ENCODE assay signal across 9 cellular contexts in the genomic region with DNA sequence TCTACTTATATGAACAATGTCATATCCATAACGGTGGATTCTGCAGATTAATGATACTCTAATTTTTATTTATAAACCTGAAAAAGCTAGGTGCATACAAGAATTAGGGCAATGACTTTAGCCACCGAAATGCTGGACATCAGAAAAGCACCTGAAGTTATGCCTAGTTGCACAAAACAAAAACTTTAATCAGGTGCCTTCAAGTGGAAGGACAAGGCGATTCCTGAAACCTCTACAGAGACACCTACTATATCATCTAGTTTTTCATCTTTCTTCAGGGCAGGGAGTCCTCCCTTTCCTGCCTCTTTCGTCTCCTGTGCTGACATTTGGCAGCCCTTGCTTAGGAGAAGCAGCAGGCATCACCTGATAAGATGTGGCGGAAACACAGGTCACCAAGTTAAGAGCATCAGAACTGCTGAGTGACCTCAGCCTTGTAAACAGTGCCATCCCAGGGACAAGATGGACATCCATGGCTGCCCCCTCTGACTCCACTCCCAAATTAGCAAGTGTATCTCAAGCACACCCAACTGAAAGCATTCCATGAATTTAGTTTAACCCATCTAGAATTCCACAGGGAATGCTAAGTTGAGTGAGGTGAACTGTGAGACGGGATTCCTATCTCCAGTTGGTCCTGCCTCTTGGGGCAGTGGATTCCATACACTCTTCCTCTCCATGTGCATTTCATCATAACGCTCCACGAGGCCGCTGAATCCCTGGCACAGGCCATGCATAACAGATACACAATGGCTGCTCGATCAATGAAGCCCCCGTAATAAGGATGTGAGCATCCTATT. TPM values are rescaled to one million over a fixed set of nuclear protein-coding genes. Genes with fewer than 3 reads are reported as not detected.
DNase-seq lines count a peak whose midpoint lies in the region; ATAC-seq and TF ChIP-seq lines count a peak whose summit lies in the region.
"Had no signal": no experiment of that assay in that cellular context is flagged by ENCODE, and none has a peak within 500 bp of the region (broad histone marks: within the 10 kb centered on the region; RNA-seq: fewer than 3 reads in every experiment).

No MANE protein-coding gene starts in this region.

- peak overlapping the region; percentile 21 for H4K8ac ChIP-seq in mesenchymal stem cell (ENCODE audit: low read length)

- H3K4me2 ChIP-seq in mammary epithelial cell (ENCODE audit: insufficient read depth, low read depth, low read length) (no peak overlapping the region), mesenchymal stem cell (ENCODE audit: low read length, poor library complexity, severe bottlenecking) (no peak overlapping the region)

- no peaks in the 10 kb centered on the region for H4K20me1 ChIP-seq in mammary epithelial cell (ENCODE audit: insufficient read depth, low read length)

- over 99% methylated on average over 11 of the region's 11 CpGs for WGBS in mammary epithelial cell (ENCODE audit: low coverage, missing lambda C conversion rate)
- 82% methylated on average over 10 of the region's 11 CpGs for WGBS in mesenchymal stem cell
- 94% methylated on average over 11 of the region's 11 CpGs for WGBS in thymus

- H3K9ac ChIP-seq in mammary epithelial cell (ENCODE audit: insufficient read depth, low read length): no peak overlapping the region
- peak overlapping the region; percentile 97 for H3K9ac ChIP-seq in mesenchymal stem cell (ENCODE audit: low read length)

- peak overlapping the region in 1 of 2 experiments; percentile 2 for H3K4ac ChIP-seq in mesenchymal stem cell (ENCODE audit: low read depth in 1 of 2, low read length in 2 of 2)

- H4K91ac ChIP-seq in mesenchymal stem cell (ENCODE audit: low read length): no peak overlapping the region

- in situ Hi-C loops in mammary epithelial cell (cut with MboI; ENCODE audit: low sequenced_read_pairs in 2 of 2): no loop called here

- intact Hi-C loops in mammary epithelial cell (cut with micrococcal nuclease): no loop called here

- H2AFZ ChIP-seq in mammary epithelial cell (ENCODE audit: low read depth, low read length) (no peak overlapping the region), mesenchymal stem cell (ENCODE audit: low read depth, low read length) (no peak overlapping the region)

- H3K9me3 ChIP-seq in mammary epithelial cell (replicated peaks; ENCODE audit: insufficient read depth, low read length) (no peaks in the 10 kb centered on the region), mesenchymal stem cell (ENCODE audit: control insufficient read depth, low read length) (no peaks in the 10 kb centered on the region), thymus (ENCODE audit: control insufficient read depth) (no peaks in the 10 kb centered on the region)

- CTCF ChIA-PET in mammary epithelial cell (lab: Charles Lee; ENCODE audit: low non-redundant PET): no interaction called here

- no peak overlapping the region for H3K23ac ChIP-seq in mesenchymal stem cell (ENCODE audit: low read length in 2 of 2)

- H3K14ac ChIP-seq in mesenchymal stem cell (ENCODE audit: low read length in 2 of 2): peak overlapping the region in 1 of 2 experiments; percentile 5

- no TSS peak for BruUV-seq in mammary epithelial cell (replicated peaks; lab: Mats Ljungman, UMichigan)

- peaks cover 79% of the 10 kb centered on the region for H3K79me2 ChIP-seq in mammary epithelial cell (ENCODE audit: insufficient read depth, low read length)

- H3K36me3 ChIP-seq in mammary epithelial cell (ENCODE audit: insufficient read depth, low read length): peaks cover 2% of the 10 kb centered on the region
- peaks cover 10 to 35% of the 10 kb centered on the region in 2 experiments for H3K36me3 ChIP-seq in mesenchymal stem cell (ENCODE audit: control insufficient read depth in 1 of 2, insufficient read depth in 2 of 2, low read depth in 1 of 2, low read length in 2 of 2)
- H3K36me3 ChIP-seq in thymus (ENCODE audit: control insufficient read depth, insufficient read depth): peaks cover 2% of the 10 kb centered on the region

- ATAC-seq in HG02938 (IDR thresholded peaks at IDR 0.05; ENCODE audit: unreplicated experiment) (no peak), HG02884 (IDR thresholded peaks at IDR 0.05; ENCODE audit: unreplicated experiment) (no peak)

- no peak overlapping the region for H2BK5ac ChIP-seq in mesenchymal stem cell (ENCODE audit: low read depth, low read length, poor library complexity, severe bottlenecking)

- H3K18ac ChIP-seq in mesenchymal stem cell (ENCODE audit: low read depth in 1 of 2, low read length in 2 of 2): peak overlapping the region in 1 of 2 experiments; percentile 7

- H3K27me3 ChIP-seq in mammary epithelial cell (ENCODE audit: insufficient read depth, low read length): no peaks in the 10 kb centered on the region
- no peaks in the 10 kb centered on the region for H3K27me3 ChIP-seq in mesenchymal stem cell (ENCODE audit: control insufficient read depth in 1 of 2, insufficient read depth in 1 of 2, low read length in 2 of 2)
- H3K27me3 ChIP-seq in thymus (ENCODE audit: control insufficient read depth, insufficient read depth): no peaks in the 10 kb centered on the region

- H2AK5ac ChIP-seq in mesenchymal stem cell (ENCODE audit: low read length, severe bottlenecking): peak overlapping the region; percentile 8

- peak; percentile 8 for DNase-seq in NCI-H146 (lab: John Stamatoyannopoulos, UW)
- DNase-seq in NCI-H146 treated with DMSO at 0.1 percent for 48 hours (lab: John Stamatoyannopoulos, UW; ENCODE audit: unreplicated experiment): no peak
- DNase-seq in mammary epithelial cell: no peak
- DNase-seq in mesenchymal stem cell: no peak
- DNase-seq in stimulated activated naive CD4-positive, alpha-beta T cell (lab: John Stamatoyannopoulos, UW): no peak

- H3K4me3 ChIP-seq in mammary epithelial cell (replicated peaks in 1 of 3; ENCODE audit: insufficient read depth in 1 of 3, low read depth in 2 of 3, low read length in 3 of 3): no peak overlapping the region
- H3K4me3 ChIP-seq in mesenchymal stem cell (ENCODE audit: insufficient read depth in 1 of 2, low read depth in 1 of 2, low read length in 2 of 2): no peak overlapping the region
- H3K4me3 ChIP-seq in thymus (ENCODE audit: low read length): no peak overlapping the region

- H2BK120ac ChIP-seq in mesenchymal stem cell (ENCODE audit: low read depth, low read length): peak overlapping the region; percentile 8

- no peaks in the 10 kb centered on the region for H3K79me1 ChIP-seq in mesenchymal stem cell (replicated peaks; ENCODE audit: low read length, poor library complexity, severe bottlenecking)

- H3K4me1 ChIP-seq in mammary epithelial cell (ENCODE audit: insufficient read depth, low read length) (peaks cover 75% of the 10 kb centered on the region), mesenchymal stem cell (ENCODE audit: control insufficient read depth, insufficient read depth, low read depth, low read length) (peaks cover 61% of the 10 kb centered on the region), thymus (ENCODE audit: control insufficient read depth, insufficient read depth, low read length) (peaks cover 54% of the 10 kb centered on the region)

- dilution Hi-C loops in mammary epithelial cell (cut with HindIII; ENCODE audit: low sequenced_read_pairs): no loop called here

- H2BK15ac ChIP-seq in mesenchymal stem cell (ENCODE audit: low read depth, poor library complexity, severe bottlenecking): no peak overlapping the region

- peak overlapping the region in 1 of 2 experiments; percentile 17 for H2BK12ac ChIP-seq in mesenchymal stem cell (ENCODE audit: low read length in 2 of 2)

- H3K27ac ChIP-seq in mammary epithelial cell (ENCODE audit: insufficient read depth, low read depth, low read length) (peak overlapping the region; percentile 98), mesenchymal stem cell (ENCODE audit: low read length, poor library complexity, severe bottlenecking) (peak overlapping the region; percentile 98), thymus (ENCODE audit: low read depth) (peak overlapping the region; percentile 32)
- H3K27ac ChIP-seq: 22Rv1 had no signal

- no peak for TF ChIP-seq CTCF in mammary epithelial cell (conservative IDR thresholded peaks at IDR 0.05 in 1 of 2, IDR thresholded peaks at IDR 0.05 in 1 of 2; ENCODE audit: extremely low read depth in 1 of 2, insufficient read depth in 1 of 2, low read depth in 1 of 2, low read length in 2 of 2)

RNA-seq across cellular contexts. Expression of a gene that starts 5.8 kb away (rescaled TPM):
- total RNA-seq in mammary epithelial cell: 10 to 100 TPM; 21.5 to 37.2 TPM
- polyA plus RNA-seq in mammary epithelial cell (14.4 TPM), thymus (13.6 TPM)
- polyA minus RNA-seq in mammary epithelial cell: 24.0 TPM
- polyA plus RNA-seq in mesenchymal stem cell (2013, experiment 1 of 2): 13.8 TPM
- 13.9 TPM for polyA plus RNA-seq in mesenchymal stem cell (2013, experiment 2 of 2)

RNA-seq across cellular contexts. Expression of a gene that starts 21.2 kb away (rescaled TPM):
- total RNA-seq in mammary epithelial cell: 1 to 10 TPM in 1 of 2 donors, under 1 TPM in 1; 0.17 to 1.0 TPM
- polyA plus RNA-seq in mammary epithelial cell: 0.23 TPM
- polyA minus RNA-seq in mammary epithelial cell: not detected
- 0.12 TPM for polyA plus RNA-seq in mesenchymal stem cell (2013, experiment 1 of 2)
- 0.11 TPM for polyA plus RNA-seq in mesenchymal stem cell (2013, experiment 2 of 2)
- polyA plus RNA-seq in thymus: 0.34 TPM

Comparison
In these comparisons a context has a peak if more than half of its experiments do, and no peak if none do; other contexts are left out.
1. H3K27ac ChIP-seq: peak in every context shown above with its lines; median percentile 98 in mammary epithelial cell; 98 in mesenchymal stem cell; 32 in thymus.